ENCODE assay signal across 1 cellular context in the genomic region with DNA sequence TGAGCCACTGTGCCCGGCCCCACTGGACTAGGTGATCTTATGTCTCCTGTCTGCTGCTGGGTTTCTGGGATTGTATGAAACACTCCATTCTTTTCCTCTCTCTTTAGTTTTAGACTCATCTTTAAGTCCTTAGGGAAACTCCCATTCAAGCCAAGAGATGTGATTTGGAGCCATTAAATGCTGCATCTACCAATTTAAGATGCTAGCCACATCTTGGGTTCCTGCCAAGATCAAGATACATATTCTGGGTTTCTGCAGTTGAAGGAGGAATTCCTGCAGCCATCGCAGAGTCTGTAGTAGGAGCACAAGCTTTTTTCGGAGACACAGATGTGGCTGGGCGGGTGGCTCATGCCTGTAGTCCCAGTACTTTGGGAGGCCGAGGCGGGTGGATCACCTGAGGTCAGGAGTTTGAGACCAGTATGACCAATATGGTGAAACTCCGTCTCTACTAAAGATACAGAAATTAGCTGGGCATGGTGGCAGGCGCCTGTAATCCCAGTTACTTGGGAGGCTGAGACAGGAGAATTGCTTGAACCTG.
TF ChIP-seq lines count a peak whose summit lies in the region.

No MANE protein-coding gene starts in this region.

TF ChIP-seq in GM23338, 12 proteins besides CTCF, POLR2A, EP300 and RAD21 (continued from another document):
- TF ChIP-seq NANOG (IDR thresholded peaks at IDR 0.05; ENCODE audit: borderline replicate concordance) = no peak
- TF ChIP-seq ZNF331 (CRISPR knock-in tag; IDR thresholded peaks at IDR 0.05; ENCODE audit: low read depth) = no peak
TF ChIP-seq in GM23338: peak in this region for 0.
